28 cellular contexts compared by ENCODE assay signal in the genomic region with DNA sequence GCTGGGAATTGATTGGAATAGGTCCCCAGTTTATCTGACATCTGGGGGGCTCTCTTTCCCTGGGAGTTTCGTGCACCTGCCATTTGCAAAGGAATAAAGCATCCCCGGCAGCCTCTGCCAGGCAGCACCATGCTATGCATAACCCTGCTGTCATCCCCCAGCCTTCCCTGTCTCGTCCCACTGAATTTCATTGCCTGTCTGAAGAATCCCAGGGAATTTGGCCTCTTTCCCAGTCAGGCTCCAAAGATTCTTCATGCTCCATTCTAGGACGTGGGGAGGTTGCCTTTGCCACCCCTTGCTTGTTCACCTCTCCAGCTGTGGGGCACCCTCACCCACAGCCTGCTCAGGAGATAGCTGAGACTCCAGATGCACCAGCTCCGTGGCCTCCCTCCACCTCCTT.
"Had no signal": no experiment of that assay in that cellular context is flagged by ENCODE, and none has a peak within 500 bp of the region (broad histone marks: within the 10 kb centered on the region; RNA-seq: fewer than 3 reads in every experiment).

No MANE protein-coding gene starts in this region.

- H3K36me3 Mint-ChIP-seq: activated naive CD4-positive, alpha-beta T cell treated with anti-CD3 and anti-CD28 coated beads, Interleukin-2, amount 50 U/mL, for 24 hours; activated naive CD8-positive, alpha-beta T cell treated with anti-CD3 and anti-CD28 coated beads, Interleukin-2, amount 10 ng/mL, durations not matched to agents 7 days and 5 days had no signal

- H3K9me3 ChIP-seq: ascending aorta, breast epithelium, Peyer's patch, SJSA1, SK-N-SH had no signal

- H3K9ac ChIP-seq: SK-N-SH had no signal

- H3K9me3 Mint-ChIP-seq: activated CD4-positive, alpha-beta T cell treated with anti-CD3 and anti-CD28 coated beads, Interleukin-2, amount 10 ng/mL, durations not matched to agents 7 days and 5 days; activated naive CD4-positive, alpha-beta T cell treated with anti-CD3 and anti-CD28 coated beads, Interleukin-2, amount 50 U/mL, for 24 hours; activated naive CD8-positive, alpha-beta T cell treated with anti-CD3 and anti-CD28 coated beads, Interleukin-2, amount 10 ng/mL, durations not matched to agents 7 days and 5 days; activated T-cell treated with anti-CD3 and anti-CD28 coated beads, Interleukin-2, amount 50 U/mL, for 24 hours; activated T-helper 2 cell treated with anti-CD3 and anti-CD28 coated beads, Interferon-gamma antibody, Interleukin-2, Interleukin-4, amounts not matched to agents 10 μg/mL and 5 μg/mL and 100 μg/mL, durations not matched to agents 14 hours and 24 hours and 36 hours; T-helper 1 cell treated with Interleukin-12 subunit alpha and Interleukin-12 subunit beta and Interleukin-4 antibody, amounts not matched to agents 30 μg/mL and 1 μg/mL, for 36 hours; T-helper 2 cell treated with Interferon-gamma antibody and Interleukin-4, amounts not matched to agents 5 μg/mL and 100 μg/mL, for 36 hours had no signal

- H3K27ac ChIP-seq: ascending aorta, breast epithelium, Peyer's patch, SJSA1 had no signal

- H3K27me3 ChIP-seq: ascending aorta, breast epithelium, Peyer's patch, SJSA1 had no signal

- H3K36me3 ChIP-seq: ascending aorta, breast epithelium, Peyer's patch, SJSA1 had no signal

- H3K4me2 ChIP-seq: SK-N-SH had no signal

- DNase-seq: activated CD4-positive, alpha-beta T cell treated with anti-CD3 and anti-CD28 coated beads, Interleukin-2, amount 10 ng/mL, durations not matched to agents 7 days and 5 days; activated CD4-positive, alpha-beta T cell treated with anti-CD3 and anti-CD28 coated beads, Interleukin-2, amount 50 U/mL, for 48 hours; activated CD8-positive, alpha-beta T cell treated with anti-CD3 and anti-CD28 coated beads, Interleukin-2, amount 10 ng/mL, durations not matched to agents 7 days and 5 days; activated gamma-delta T cell; activated naive CD4-positive, alpha-beta T cell treated with Interleukin-2 at 50 U/mL for 16 hours; activated naive CD8-positive, alpha-beta T cell treated with anti-CD3 and anti-CD28 coated beads, Interleukin-2, amount 10 ng/mL, durations not matched to agents 7 days and 5 days; activated T-cell treated with anti-CD3 and anti-CD28 coated beads, Interleukin-2, amount 50 U/mL, for 24 hours; MM.1S; MV-4-11; NCI-H1092; NCI-H1436 treated with DMSO at 0.1 percent for 48 hours; NCI-H1694 treated with DMSO at 0.1 percent for 48 hours; NCI-H2029; NCI-H2171 treated with DMSO at 0.1 percent for 48 hours; NCI-H2227 treated with DMSO at 0.1 percent for 48 hours; NCI-H524 treated with DMSO at 0.1 percent for 48 hours; PC-3; Peyer's patch; RPMI8226; SHP77 treated with DMSO at 0.1 percent for 48 hours; SK-N-SH had no signal

- H3K4me1 ChIP-seq: ascending aorta, breast epithelium, Peyer's patch, SJSA1 had no signal

- H3K27me3 Mint-ChIP-seq: activated CD4-positive, alpha-beta T cell treated with anti-CD3 and anti-CD28 coated beads, Interleukin-2, amount 10 ng/mL, durations not matched to agents 7 days and 5 days had no signal

- H3K27ac Mint-ChIP-seq: activated CD4-positive, alpha-beta T cell treated with anti-CD3 and anti-CD28 coated beads, Interleukin-2, amount 10 ng/mL, durations not matched to agents 7 days and 5 days; activated CD8-positive, alpha-beta T cell treated with anti-CD3 and anti-CD28 coated beads, Interleukin-2, amount 10 ng/mL, durations not matched to agents 7 days and 5 days; activated naive CD4-positive, alpha-beta T cell treated with anti-CD3 and anti-CD28 coated beads, Interleukin-2, amount 50 U/mL, for 24 hours; activated naive CD8-positive, alpha-beta T cell treated with anti-CD3 and anti-CD28 coated beads, Interleukin-2, amount 10 ng/mL, durations not matched to agents 7 days and 5 days; activated T-cell treated with anti-CD3 and anti-CD28 coated beads, Interleukin-2, amount 50 U/mL, for 24 hours; activated T-helper 2 cell treated with anti-CD3 and anti-CD28 coated beads, Interferon-gamma antibody, Interleukin-2, Interleukin-4, amounts not matched to agents 10 μg/mL and 5 μg/mL and 100 μg/mL, durations not matched to agents 14 hours and 24 hours and 36 hours; T-helper 1 cell treated with Interleukin-12 subunit alpha and Interleukin-12 subunit beta and Interleukin-4 antibody, amounts not matched to agents 30 μg/mL and 1 μg/mL, for 36 hours; T-helper 2 cell treated with Interferon-gamma antibody and Interleukin-4, amounts not matched to agents 5 μg/mL and 100 μg/mL, for 36 hours had no signal

- H3K4me3 Mint-ChIP-seq: activated CD4-positive, alpha-beta T cell treated with anti-CD3 and anti-CD28 coated beads, Interleukin-2, amount 10 ng/mL, durations not matched to agents 7 days and 5 days; activated CD8-positive, alpha-beta T cell treated with anti-CD3 and anti-CD28 coated beads, Interleukin-2, amount 10 ng/mL, durations not matched to agents 7 days and 5 days; activated naive CD4-positive, alpha-beta T cell treated with anti-CD3 and anti-CD28 coated beads, Interleukin-2, amount 50 U/mL, for 24 hours; activated naive CD8-positive, alpha-beta T cell treated with anti-CD3 and anti-CD28 coated beads, Interleukin-2, amount 10 ng/mL, durations not matched to agents 7 days and 5 days; activated T-cell treated with anti-CD3 and anti-CD28 coated beads, Interleukin-2, amount 50 U/mL, for 24 hours; T-helper 1 cell treated with Interleukin-12 subunit alpha and Interleukin-12 subunit beta and Interleukin-4 antibody, amounts not matched to agents 30 μg/mL and 1 μg/mL, for 36 hours; T-helper 2 cell treated with Interferon-gamma antibody and Interleukin-4, amounts not matched to agents 5 μg/mL and 100 μg/mL, for 36 hours had no signal

- H3K4me1 Mint-ChIP-seq: activated CD4-positive, alpha-beta T cell treated with anti-CD3 and anti-CD28 coated beads, Interleukin-2, amount 10 ng/mL, durations not matched to agents 7 days and 5 days; activated naive CD4-positive, alpha-beta T cell treated with anti-CD3 and anti-CD28 coated beads, Interleukin-2, amount 50 U/mL, for 24 hours; activated naive CD8-positive, alpha-beta T cell treated with anti-CD3 and anti-CD28 coated beads, Interleukin-2, amount 10 ng/mL, durations not matched to agents 7 days and 5 days had no signal

- ATAC-seq: activated CD8-positive, alpha-beta T cell treated with anti-CD3 and anti-CD28 coated beads, Interleukin-2, amount 10 ng/mL, durations not matched to agents 7 days and 5 days; PC-3 had no signal

- H3K4me3 ChIP-seq: ascending aorta, breast epithelium, Peyer's patch, SJSA1 had no signal
